In the genomic region with DNA sequence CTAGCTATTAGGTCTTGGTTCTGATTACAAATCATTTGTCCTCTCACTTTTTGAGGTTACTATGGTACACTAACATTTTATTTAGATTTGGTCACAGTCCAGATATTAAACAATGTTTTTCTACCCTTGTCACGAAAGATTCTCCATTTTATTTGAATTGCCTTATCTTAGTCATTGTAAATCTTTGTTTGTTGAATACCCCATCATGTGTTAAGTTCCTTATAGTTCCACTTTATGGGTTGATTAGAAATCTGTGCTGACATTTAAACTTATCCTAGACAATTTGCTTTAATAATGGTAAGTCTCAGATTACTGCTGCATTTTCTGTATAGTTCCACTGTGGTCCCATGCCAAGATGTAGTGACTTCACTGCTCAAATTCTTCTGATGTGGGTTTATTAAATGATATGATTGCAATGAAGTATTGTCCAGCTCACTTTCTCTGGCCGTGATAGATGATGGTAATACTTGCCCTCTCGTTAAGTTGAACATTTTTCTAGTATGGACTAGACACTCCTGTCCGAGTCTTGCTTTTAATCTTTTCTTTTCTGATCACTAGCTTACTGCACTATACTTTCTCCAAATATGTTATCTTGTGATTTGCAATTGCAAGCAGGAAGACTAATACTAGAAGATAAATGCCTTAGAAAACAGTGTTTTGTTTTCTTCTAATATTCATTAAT, we compare ENCODE assay signal across 30 cellular contexts.
"Had no signal": no experiment of that assay in that cellular context is flagged by ENCODE, and none has a peak within 500 bp of the region (broad histone marks: within the 10 kb centered on the region; RNA-seq: fewer than 3 reads in every experiment).

No MANE protein-coding gene starts in this region.

- H3K4me1 Mint-ChIP-seq: activated CD4-positive, alpha-beta memory T cell treated with anti-CD3 and anti-CD28 coated beads, Interleukin-2, amount 10 ng/mL, durations not matched to agents 7 days and 5 days; activated CD4-positive, alpha-beta T cell treated with anti-CD3 and anti-CD28 coated beads, Interleukin-2, amount 10 ng/mL, durations not matched to agents 7 days and 5 days; activated T-helper 17 cell treated with anti-CD3 and anti-CD28 coated beads, Interleukin-2, amount 50 U/mL, for 72 hours; central memory CD8-positive, alpha-beta T cell; endodermal cell; T-helper 17 cell; WTC11 had no signal

- H3K27me3 Mint-ChIP-seq: activated CD4-positive, alpha-beta memory T cell treated with anti-CD3 and anti-CD28 coated beads, Interleukin-2, amount 10 ng/mL, durations not matched to agents 7 days and 5 days; activated CD4-positive, alpha-beta T cell treated with anti-CD3 and anti-CD28 coated beads, Interleukin-2, amount 10 ng/mL, durations not matched to agents 7 days and 5 days; activated naive CD8-positive, alpha-beta T cell; activated T-helper 17 cell treated with anti-CD3 and anti-CD28 coated beads, Interleukin-2, amount 50 U/mL, for 72 hours; central memory CD8-positive, alpha-beta T cell; T-helper 17 cell had no signal

- H3K4me1 ChIP-seq: colonic mucosa, foreskin keratinocyte, gastrocnemius medialis, heart left ventricle had no signal

- DNase-seq: activated CD4-positive, alpha-beta memory T cell treated with anti-CD3 and anti-CD28 coated beads, Interleukin-2, amount 10 ng/mL, durations not matched to agents 7 days and 5 days; activated CD4-positive, alpha-beta T cell treated with anti-CD3 and anti-CD28 coated beads for 1 hour; activated CD4-positive, alpha-beta T cell treated with anti-CD3 and anti-CD28 coated beads for 4 hours; activated CD4-positive, alpha-beta T cell treated with anti-CD3 and anti-CD28 coated beads, Interleukin-2, amount 10 ng/mL, durations not matched to agents 7 days and 5 days; activated CD4-positive, alpha-beta T cell treated with anti-CD3 and anti-CD28 coated beads, Interleukin-2, amount 50 U/mL, for 4 hours; activated CD8-positive, alpha-beta memory T cell treated with anti-CD3 and anti-CD28 coated beads for 24 hours; activated effector memory CD4-positive, alpha-beta T cell treated with Interleukin-2 at 50 U/mL for 16 hours; activated gamma-delta T cell treated with Interleukin-2 at 50 U/mL for 16 hours; activated naive CD4-positive, alpha-beta T cell treated with anti-CD3 and anti-CD28 coated beads, Interleukin-2, amount 50 U/mL, for 16 hours; activated naive CD4-positive, alpha-beta T cell treated with Interleukin-2 at 50 U/mL for 16 hours; activated T-cell treated with anti-CD3 and anti-CD28 coated beads, Interleukin-2, amount 50 U/mL, for 4 hours; amniotic stem cell; anterior cingulate cortex; brain microvascular endothelial cell; colonic mucosa; effector memory CD4-positive, alpha-beta T cell; endodermal cell; foreskin keratinocyte; gastrocnemius medialis; glutamatergic neuron; heart left ventricle; hypothalamus; T-helper 17 cell had no signal

- H3K9me3 Mint-ChIP-seq: activated CD4-positive, alpha-beta memory T cell treated with anti-CD3 and anti-CD28 coated beads, Interleukin-2, amount 10 ng/mL, durations not matched to agents 7 days and 5 days; activated CD4-positive, alpha-beta T cell treated with anti-CD3 and anti-CD28 coated beads, Interleukin-2, amount 10 ng/mL, durations not matched to agents 7 days and 5 days; activated T-cell treated with anti-CD3 and anti-CD28 coated beads, Interleukin-2, amount 50 U/mL, for 4 hours; activated T-helper 17 cell treated with anti-CD3 and anti-CD28 coated beads, Interleukin-2, amount 50 U/mL, for 72 hours; endodermal cell; WTC11 had no signal

- H3K4me3 Mint-ChIP-seq: activated CD4-positive, alpha-beta memory T cell treated with anti-CD3 and anti-CD28 coated beads, Interleukin-2, amount 10 ng/mL, durations not matched to agents 7 days and 5 days; activated CD4-positive, alpha-beta T cell treated with anti-CD3 and anti-CD28 coated beads, Interleukin-2, amount 10 ng/mL, durations not matched to agents 7 days and 5 days; activated naive CD8-positive, alpha-beta T cell; activated T-cell treated with anti-CD3 and anti-CD28 coated beads, Interleukin-2, amount 50 U/mL, for 4 hours; activated T-helper 17 cell treated with anti-CD3 and anti-CD28 coated beads, Interleukin-2, amount 50 U/mL, for 72 hours; central memory CD8-positive, alpha-beta T cell; endodermal cell; T-helper 17 cell; WTC11 had no signal

- H3K4me3 ChIP-seq: colonic mucosa, gastrocnemius medialis, heart left ventricle had no signal

- H3K36me3 Mint-ChIP-seq: activated naive CD8-positive, alpha-beta T cell; WTC11 had no signal

- FAIRE-seq: astrocyte, bronchial epithelial cell had no signal

- H3K27ac ChIP-seq: brain microvascular endothelial cell, colonic mucosa, foreskin keratinocyte, gastrocnemius medialis, heart left ventricle had no signal

- ATAC-seq: activated T-cell treated with anti-CD3 and anti-CD28 coated beads, Interleukin-2, amount 50 U/mL, for 4 hours; activated T-helper 17 cell treated with anti-CD3 and anti-CD28 coated beads, Interleukin-2, amount 50 U/mL, for 72 hours; esophagus mucosa; foreskin keratinocyte; gastrocnemius medialis; heart left ventricle; T-helper 17 cell; WTC11 had no signal

- H3K27ac Mint-ChIP-seq: activated CD4-positive, alpha-beta memory T cell treated with anti-CD3 and anti-CD28 coated beads, Interleukin-2, amount 10 ng/mL, durations not matched to agents 7 days and 5 days; activated CD4-positive, alpha-beta T cell treated with anti-CD3 and anti-CD28 coated beads, Interleukin-2, amount 10 ng/mL, durations not matched to agents 7 days and 5 days; activated naive CD8-positive, alpha-beta T cell; activated T-helper 17 cell treated with anti-CD3 and anti-CD28 coated beads, Interleukin-2, amount 50 U/mL, for 72 hours; endodermal cell; T-helper 17 cell; WTC11 had no signal

- H3K36me3 ChIP-seq: brain microvascular endothelial cell, colonic mucosa, gastrocnemius medialis, heart left ventricle had no signal

- H3K27me3 ChIP-seq: brain microvascular endothelial cell, colonic mucosa, foreskin keratinocyte, gastrocnemius medialis, heart left ventricle had no signal

- H3K9me3 ChIP-seq: colonic mucosa, gastrocnemius medialis, heart left ventricle had no signal
